ENCODE assay signal across 35 cellular contexts in genomic region chrX:18401848-18402213, GRCh38.
"Had no signal": no experiment of that assay in that cellular context is flagged by ENCODE, and none has a peak within 500 bp of the region (broad histone marks: within the 10 kb centered on the region; RNA-seq: fewer than 3 reads in every experiment).

No MANE protein-coding gene starts in this region.

- H3K36me3 Mint-ChIP-seq: activated CD8-positive, alpha-beta memory T cell treated with anti-CD3 and anti-CD28 coated beads, Interleukin-2, amount 10 ng/mL, durations not matched to agents 7 days and 5 days; activated naive CD4-positive, alpha-beta T cell treated with anti-CD3 and anti-CD28 coated beads, Interleukin-2, amount 10 ng/mL, durations not matched to agents 7 days and 5 days; activated naive CD4-positive, alpha-beta T cell treated with anti-CD3 and anti-CD28 coated beads, Interleukin-2, amount 50 U/mL, for 24 hours; activated naive CD8-positive, alpha-beta T cell had no signal

- DNase-seq: activated B cell treated with CpG ODN at 0.5 μM for 24 hours; activated CD4-positive, alpha-beta memory T cell treated with anti-CD3 and anti-CD28 coated beads, Interleukin-2, amount 10 ng/mL, durations not matched to agents 7 days and 5 days; activated CD4-positive, alpha-beta T cell treated with anti-CD3 and anti-CD28 coated beads for 48 hours; activated CD4-positive, alpha-beta T cell treated with anti-CD3 and anti-CD28 coated beads, Interleukin-2, amount 10 ng/mL, durations not matched to agents 7 days and 5 days; activated CD4-positive, alpha-beta T cell treated with anti-CD3 and anti-CD28 coated beads, Interleukin-2, amount 50 U/mL, for 48 hours; activated CD4-positive, CD25-positive, alpha-beta regulatory T cell treated with anti-CD3 and anti-CD28 coated beads, Interleukin-2, amount 50 U/mL, for 72 hours; activated CD8-positive, alpha-beta memory T cell treated with anti-CD3 and anti-CD28 coated beads for 24 hours; activated CD8-positive, alpha-beta memory T cell treated with anti-CD3 and anti-CD28 coated beads, Interleukin-2, amount 10 ng/mL, durations not matched to agents 7 days and 5 days; activated CD8-positive, alpha-beta memory T cell treated with anti-CD3 and anti-CD28 coated beads, Interleukin-2, amount 50 U/mL, for 48 hours; activated CD8-positive, alpha-beta T cell treated with anti-CD3 and anti-CD28 coated beads, Interleukin-2, amount 10 ng/mL, durations not matched to agents 7 days and 5 days; activated effector memory CD4-positive, alpha-beta T cell treated with Interleukin-2 at 50 U/mL for 16 hours; activated gamma-delta T cell; activated naive CD4-positive, alpha-beta T cell treated with anti-CD3 and anti-CD28 coated beads, Interleukin-2, amount 10 ng/mL, durations not matched to agents 7 days and 5 days; activated naive CD4-positive, alpha-beta T cell treated with Interleukin-2 at 50 U/mL for 16 hours; activated T-cell treated with anti-CD3 and anti-CD28 coated beads, Interleukin-2, amount 50 U/mL, for 24 hours; activated T-cell treated with anti-CD3 and anti-CD28 coated beads, Interleukin-2, amount 50 U/mL, for 48 hours; adrenal gland; amniotic stem cell; aorta; body of pancreas; brain microvascular endothelial cell; central memory CD4-positive, alpha-beta T cell; SW 1271; T-helper 1 cell; T-helper 2 cell; T-helper 9 cell had no signal

- H3K27me3 Mint-ChIP-seq: activated B cell treated with CpG ODN at 0.5 μM for 24 hours; activated CD4-positive, alpha-beta memory T cell treated with anti-CD3 and anti-CD28 coated beads, Interleukin-2, amount 10 ng/mL, durations not matched to agents 7 days and 5 days; activated CD4-positive, alpha-beta T cell treated with anti-CD3 and anti-CD28 coated beads, Interleukin-2, amount 10 ng/mL, durations not matched to agents 7 days and 5 days; activated CD8-positive, alpha-beta memory T cell treated with anti-CD3 and anti-CD28 coated beads, Interleukin-2, amount 10 ng/mL, durations not matched to agents 7 days and 5 days; activated naive CD4-positive, alpha-beta T cell treated with anti-CD3 and anti-CD28 coated beads, Interleukin-2, amount 10 ng/mL, durations not matched to agents 7 days and 5 days; activated naive CD4-positive, alpha-beta T cell treated with anti-CD3 and anti-CD28 coated beads, Interleukin-2, amount 50 U/mL, for 24 hours; activated naive CD8-positive, alpha-beta T cell; activated T-cell treated with anti-CD3 and anti-CD28 coated beads, Interleukin-2, amount 50 U/mL, for 24 hours had no signal

- H3K9me3 ChIP-seq: adrenal gland, body of pancreas had no signal

- ATAC-seq: activated CD8-positive, alpha-beta memory T cell treated with anti-CD3 and anti-CD28 coated beads, Interleukin-2, amount 10 ng/mL, durations not matched to agents 7 days and 5 days; activated CD8-positive, alpha-beta T cell treated with anti-CD3 and anti-CD28 coated beads, Interleukin-2, amount 10 ng/mL, durations not matched to agents 7 days and 5 days; body of pancreas had no signal

- H3K36me3 ChIP-seq: adrenal gland, brain microvascular endothelial cell, breast epithelium had no signal

- H3K27me3 ChIP-seq: adrenal gland, body of pancreas, brain microvascular endothelial cell had no signal

- FAIRE-seq: astrocyte, TTC549 had no signal

- H3K9me3 Mint-ChIP-seq: activated B cell treated with CpG ODN at 0.5 μM for 24 hours; activated CD4-positive, alpha-beta memory T cell treated with anti-CD3 and anti-CD28 coated beads, Interleukin-2, amount 10 ng/mL, durations not matched to agents 7 days and 5 days; activated CD4-positive, alpha-beta T cell treated with anti-CD3 and anti-CD28 coated beads, Interleukin-2, amount 10 ng/mL, durations not matched to agents 7 days and 5 days; activated naive CD4-positive, alpha-beta T cell treated with anti-CD3 and anti-CD28 coated beads, Interleukin-2, amount 10 ng/mL, durations not matched to agents 7 days and 5 days; activated naive CD4-positive, alpha-beta T cell treated with anti-CD3 and anti-CD28 coated beads, Interleukin-2, amount 50 U/mL, for 24 hours; activated T-cell treated with anti-CD3 and anti-CD28 coated beads, Interleukin-2, amount 50 U/mL, for 24 hours; activated T-helper 2 cell treated with anti-CD3 and anti-CD28 coated beads, Interferon-gamma antibody, Interleukin-2, Interleukin-4, amounts not matched to agents 10 μg/mL and 5 μg/mL and 100 μg/mL, durations not matched to agents 14 hours and 24 hours and 36 hours; T-helper 1 cell treated with Interleukin-12 subunit alpha and Interleukin-12 subunit beta and Interleukin-4 antibody, amounts not matched to agents 30 μg/mL and 1 μg/mL, for 36 hours; T-helper 2 cell treated with Interferon-gamma antibody and Interleukin-4, amounts not matched to agents 5 μg/mL and 100 μg/mL, for 36 hours had no signal

- H3K4me3 Mint-ChIP-seq: activated B cell treated with CpG ODN at 0.5 μM for 24 hours; activated CD4-positive, alpha-beta memory T cell treated with anti-CD3 and anti-CD28 coated beads, Interleukin-2, amount 10 ng/mL, durations not matched to agents 7 days and 5 days; activated CD4-positive, alpha-beta T cell treated with anti-CD3 and anti-CD28 coated beads, Interleukin-2, amount 10 ng/mL, durations not matched to agents 7 days and 5 days; activated CD8-positive, alpha-beta memory T cell treated with anti-CD3 and anti-CD28 coated beads, Interleukin-2, amount 10 ng/mL, durations not matched to agents 7 days and 5 days; activated CD8-positive, alpha-beta T cell treated with anti-CD3 and anti-CD28 coated beads, Interleukin-2, amount 10 ng/mL, durations not matched to agents 7 days and 5 days; activated naive CD4-positive, alpha-beta T cell treated with anti-CD3 and anti-CD28 coated beads, Interleukin-2, amount 10 ng/mL, durations not matched to agents 7 days and 5 days; activated naive CD4-positive, alpha-beta T cell treated with anti-CD3 and anti-CD28 coated beads, Interleukin-2, amount 50 U/mL, for 24 hours; activated naive CD8-positive, alpha-beta T cell; activated T-cell treated with anti-CD3 and anti-CD28 coated beads, Interleukin-2, amount 50 U/mL, for 24 hours; T-helper 1 cell treated with Interleukin-12 subunit alpha and Interleukin-12 subunit beta and Interleukin-4 antibody, amounts not matched to agents 30 μg/mL and 1 μg/mL, for 36 hours; T-helper 2 cell treated with Interferon-gamma antibody and Interleukin-4, amounts not matched to agents 5 μg/mL and 100 μg/mL, for 36 hours had no signal

- H3K4me3 ChIP-seq: adrenal gland, body of pancreas, breast epithelium had no signal

- H3K4me1 Mint-ChIP-seq: activated B cell treated with CpG ODN at 0.5 μM for 24 hours; activated CD4-positive, alpha-beta memory T cell treated with anti-CD3 and anti-CD28 coated beads, Interleukin-2, amount 10 ng/mL, durations not matched to agents 7 days and 5 days; activated CD4-positive, alpha-beta T cell treated with anti-CD3 and anti-CD28 coated beads, Interleukin-2, amount 10 ng/mL, durations not matched to agents 7 days and 5 days; activated CD8-positive, alpha-beta memory T cell treated with anti-CD3 and anti-CD28 coated beads, Interleukin-2, amount 10 ng/mL, durations not matched to agents 7 days and 5 days; activated naive CD4-positive, alpha-beta T cell treated with anti-CD3 and anti-CD28 coated beads, Interleukin-2, amount 10 ng/mL, durations not matched to agents 7 days and 5 days; activated naive CD4-positive, alpha-beta T cell treated with anti-CD3 and anti-CD28 coated beads, Interleukin-2, amount 50 U/mL, for 24 hours had no signal

- H3K27ac ChIP-seq: adrenal gland, body of pancreas, brain microvascular endothelial cell, breast epithelium, VCaP had no signal

- H3K27ac Mint-ChIP-seq: activated B cell treated with CpG ODN at 0.5 μM for 24 hours; activated CD4-positive, alpha-beta memory T cell treated with anti-CD3 and anti-CD28 coated beads, Interleukin-2, amount 10 ng/mL, durations not matched to agents 7 days and 5 days; activated CD4-positive, alpha-beta T cell treated with anti-CD3 and anti-CD28 coated beads, Interleukin-2, amount 10 ng/mL, durations not matched to agents 7 days and 5 days; activated CD8-positive, alpha-beta memory T cell treated with anti-CD3 and anti-CD28 coated beads, Interleukin-2, amount 10 ng/mL, durations not matched to agents 7 days and 5 days; activated CD8-positive, alpha-beta T cell treated with anti-CD3 and anti-CD28 coated beads, Interleukin-2, amount 10 ng/mL, durations not matched to agents 7 days and 5 days; activated naive CD4-positive, alpha-beta T cell treated with anti-CD3 and anti-CD28 coated beads, Interleukin-2, amount 10 ng/mL, durations not matched to agents 7 days and 5 days; activated naive CD4-positive, alpha-beta T cell treated with anti-CD3 and anti-CD28 coated beads, Interleukin-2, amount 50 U/mL, for 24 hours; activated naive CD8-positive, alpha-beta T cell; activated T-cell treated with anti-CD3 and anti-CD28 coated beads, Interleukin-2, amount 50 U/mL, for 24 hours; activated T-helper 2 cell treated with anti-CD3 and anti-CD28 coated beads, Interferon-gamma antibody, Interleukin-2, Interleukin-4, amounts not matched to agents 10 μg/mL and 5 μg/mL and 100 μg/mL, durations not matched to agents 14 hours and 24 hours and 36 hours; T-helper 1 cell treated with Interleukin-12 subunit alpha and Interleukin-12 subunit beta and Interleukin-4 antibody, amounts not matched to agents 30 μg/mL and 1 μg/mL, for 36 hours; T-helper 2 cell treated with Interferon-gamma antibody and Interleukin-4, amounts not matched to agents 5 μg/mL and 100 μg/mL, for 36 hours had no signal

- H3K4me1 ChIP-seq: adrenal gland, body of pancreas, breast epithelium had no signal
